ENCODE assay signal across 7 cellular contexts in genomic region chr12:10363922-10364838, GRCh38. TPM values are rescaled to one million over a fixed set of nuclear protein-coding genes. Genes with fewer than 3 reads are reported as not detected.
DNase-seq lines count a peak whose midpoint lies in the region; ATAC-seq lines count a peak whose summit lies in the region.

No MANE protein-coding gene starts in this region.

- peak; percentile 17 for DNase-seq in GM04504 (ENCODE audit: low read depth)
- DNase-seq in SHP77 treated with DMSO at 0.1 percent for 48 hours (lab: John Stamatoyannopoulos, UW), result peak; percentile 48
- peak; percentile 62 for DNase-seq in left lobe of liver (ENCODE audit: low spot score)
- DNase-seq in superior temporal gyrus (ENCODE audit: extremely low spot score), result peak; percentile 87

- ATAC-seq in GM21381 (IDR thresholded peaks at IDR 0.05; ENCODE audit: unreplicated experiment) (peak; percentile 88), HG03558 (IDR thresholded peaks at IDR 0.05; ENCODE audit: extremely low read depth, unreplicated experiment) (peak; percentile 71), left lobe of liver (peak; percentile 81)

- H3K27ac ChIP-seq in cingulate gyrus (ENCODE audit: low read depth, low read length), result peak overlapping the region; percentile 99

RNA-seq across cellular contexts. Expression of gene KLRK1, which starts 25.7 kb away (rescaled TPM):
- 0.55 TPM for total RNA-seq in left lobe of liver

RNA-seq across cellular contexts. Expression of gene KLRC4, which starts 45.4 kb away (rescaled TPM):
- not detected for total RNA-seq in left lobe of liver

RNA-seq across cellular contexts. Expression of gene KLRC3, which starts 56.2 kb away (rescaled TPM):
- total RNA-seq in left lobe of liver, result not detected

RNA-seq across cellular contexts. Expression of gene KLRD1, which starts 56.5 kb away (rescaled TPM):
- 0.53 TPM for total RNA-seq in left lobe of liver

Comparison
In these comparisons a context has a peak if more than half of its experiments do, and no peak if none do; other contexts are left out.
1. Peak in every context shown above with its lines: DNase-seq, ATAC-seq and H3K27ac ChIP-seq.
2. DNase-seq: peak in every context shown above with its lines; median percentile 87 in superior temporal gyrus; 62 in left lobe of liver; 48 in SHP77 treated with DMSO at 0.1 percent for 48 hours; 17 in GM04504.